In the genomic region with DNA sequence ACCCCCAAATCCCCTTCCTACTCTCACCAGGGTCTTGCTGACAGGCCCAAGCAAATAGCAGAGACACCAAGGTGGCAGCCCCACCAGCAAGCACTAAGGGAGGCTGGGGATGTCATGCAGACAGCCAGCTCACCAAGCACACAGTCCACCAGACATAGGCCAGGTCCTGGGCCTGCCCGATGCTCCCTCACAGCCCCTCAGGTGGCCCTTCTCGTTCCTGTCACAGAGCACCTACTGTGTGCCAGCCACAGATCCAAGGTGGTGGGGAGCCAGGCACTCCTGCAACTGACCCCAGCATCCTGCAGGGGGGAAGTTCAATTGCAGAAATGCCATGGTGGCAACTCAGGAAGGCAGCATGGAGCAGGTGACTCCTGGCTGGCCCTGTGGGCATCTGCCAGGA, we compare ENCODE assay signal across 11 cellular contexts.
DNase-seq lines count a peak whose midpoint lies in the region; ATAC-seq, FAIRE-seq and TF ChIP-seq lines count a peak whose summit lies in the region.
"Had no signal": no experiment of that assay in that cellular context is flagged by ENCODE, and none has a peak within 500 bp of the region (broad histone marks: within the 10 kb centered on the region; RNA-seq: fewer than 3 reads in every experiment).

No MANE protein-coding gene starts in this region.

- H2AFZ ChIP-seq in OCI-LY1 (ENCODE audit: low read length) = no peak overlapping the region
- H2AFZ ChIP-seq in H1 (ENCODE audit: low read length) = no peak overlapping the region

- H3F3A ChIP-seq in DOHH2 (ENCODE audit: control insufficient read depth, insufficient read depth) (peaks cover 43% of the 10 kb centered on the region), OCI-LY1 (ENCODE audit: insufficient read depth, low read length) (peaks cover 22% of the 10 kb centered on the region)

- no peak for FAIRE-seq in H1 (lab: Jason Lieb, UNC)

- H4K91ac ChIP-seq in H1 (replicated peaks; ENCODE audit: insufficient read length, low read length) = no peak overlapping the region

- TF ChIP-seq CTCF in DOHH2 (IDR thresholded peaks at IDR 0.05; ENCODE audit: low read depth, low read length, poor library complexity, severe bottlenecking) (no peak), OCI-LY1 (IDR thresholded peaks at IDR 0.05; ENCODE audit: low read length) (no peak), H1 (IDR thresholded peaks at IDR 0.05; ENCODE audit: control extremely low read depth in 1 of 3, insufficient read depth in 1 of 3, low read depth in 1 of 3, low read length in 3 of 3) (no peak), gastrocnemius medialis (IDR thresholded peaks at IDR 0.05 in 4 of 5, conservative IDR thresholded peaks at IDR 0.05 in 1 of 5) (no peak)

- H3K4me2 ChIP-seq in DOHH2 (ENCODE audit: low read length) = peak overlapping the region; percentile 89
- peak overlapping the region; percentile 35; the same call in 1 of the 2 replicates for H3K4me2 ChIP-seq in OCI-LY1 (ENCODE audit: low read length)
- no peak overlapping the region for H3K4me2 ChIP-seq in H1 (ENCODE audit: insufficient read depth in 1 of 2, low read depth in 2 of 2, low read length in 2 of 2)

- no peak overlapping the region for H3K4ac ChIP-seq in H1 (replicated peaks; ENCODE audit: insufficient read length, low read depth, low read length)

- H2BK120ac ChIP-seq in H1 (replicated peaks; ENCODE audit: low read depth, low read length) = no peak overlapping the region

- in situ Hi-C loops in gastrocnemius medialis (cut with MboI; ENCODE audit: low sequenced_read_pairs in 4 of 4) = no loop called here

- no peak overlapping the region for H3K23ac ChIP-seq in H1 (ENCODE audit: insufficient read length)

- no peak overlapping the region for H3K14ac ChIP-seq in H1 (ENCODE audit: insufficient read length)

- no peaks in the 10 kb centered on the region for H3K9me3 ChIP-seq in DOHH2 (ENCODE audit: control insufficient read depth, insufficient read depth, low read length)
- no peaks in the 10 kb centered on the region for H3K9me3 ChIP-seq in OCI-LY1 (ENCODE audit: low read length)
- H3K9me3 ChIP-seq in H1 (ENCODE audit: insufficient read depth in 2 of 2, low read depth in 1 of 2, low read length in 1 of 2) = no peaks in the 10 kb centered on the region
- H3K9me3 ChIP-seq in gastrocnemius medialis = no peaks in the 10 kb centered on the region

- H2BK15ac ChIP-seq in H1 (ENCODE audit: low read length) = no peak overlapping the region

- POLR2A ChIA-PET in H1 (lab: Charles Lee; ENCODE audit: partially characterized antibody) = interaction anchor here (1.5 to 8.5 kb wide), 2 partner anchors 11 to 16 kb away, joined by 3 to 42 read pairs; no protein-coding TSS in a partner anchor

- 81% methylated on average over 2 of the region's 2 CpGs; no CpG with 5 or more reads in 1 of the 2 experiments for WGBS in H1 (ENCODE audit: extremely low coverage in 1 of 2, insufficient coverage in 1 of 2, insufficient read length in 1 of 2, insufficient replicate concordance in 2 of 2, low coverage in 1 of 2, low lambda C conversion rate in 2 of 2, missing lambda C conversion rate in 1 of 2), 2 experiments

- H2BK12ac ChIP-seq in H1 (ENCODE audit: low read depth, low read length) = 0 out of 2 replicates have a peak overlapping the region, but pooled peaks have one; percentile 27

- H3K27me3 ChIP-seq in DOHH2 (ENCODE audit: control insufficient read depth, low read length) (no peaks in the 10 kb centered on the region), OCI-LY1 (ENCODE audit: insufficient read depth, low read length) (no peaks in the 10 kb centered on the region), H1 (replicated peaks in 1 of 4; ENCODE audit: control insufficient read depth in 3 of 4, extremely low read depth in 1 of 4, insufficient read depth in 3 of 4, low read length in 3 of 4) (peaks cover 0 to 28% (median 12%) of the 10 kb centered on the region in 4 experiments; a peak in 4 of 7 replicates), gastrocnemius medialis (no peaks in the 10 kb centered on the region)

- CTCF ChIA-PET in H1 (lab: Charles Lee; ENCODE audit: partially characterized antibody) = interaction anchor here (0.7 to 4.7 kb wide), 12 partner anchors 10 to 77 kb away, joined by 3 to 37 read pairs (median 4); partner anchors contain the start of gene PTGR2

- H3K56ac ChIP-seq in H1 (replicated peaks; ENCODE audit: insufficient read length, low read depth, low read length) = no peak overlapping the region

- no peak overlapping the region for H4K5ac ChIP-seq in H1 (ENCODE audit: insufficient read length, low read depth, low read length)

- no peaks in the 10 kb centered on the region; the same call in 1 of the 2 replicates for H3K23me2 ChIP-seq in H1 (ENCODE audit: low read depth, low read length)

- peaks cover 23% of the 10 kb centered on the region for H3K36me3 ChIP-seq in DOHH2 (ENCODE audit: control insufficient read depth, low read length)
- no peaks in the 10 kb centered on the region for H3K36me3 ChIP-seq in OCI-LY1 (ENCODE audit: insufficient read depth, low read length)
- H3K36me3 ChIP-seq in H1 (ENCODE audit: control insufficient read depth in 2 of 4, insufficient read depth in 4 of 4, low read length in 3 of 4) = no peaks in the 10 kb centered on the region
- H3K36me3 ChIP-seq in gastrocnemius medialis = no peaks in the 10 kb centered on the region

- H3K9me2 ChIP-seq in DOHH2 (replicated peaks; ENCODE audit: control insufficient read depth, low read length) (no peaks in the 10 kb centered on the region), OCI-LY1 (ENCODE audit: low read depth, low read length) (no peaks in the 10 kb centered on the region)

- intact Hi-C loops in gastrocnemius medialis (cut with DNase I; ENCODE audit: low total_unique reads) = no loop called here

- peak overlapping the region; percentile 51 for H3K4me3 ChIP-seq in DOHH2 (ENCODE audit: low read length)
- H3K4me3 ChIP-seq in OCI-LY1 (ENCODE audit: low read depth, low read length, poor library complexity, severe bottlenecking) = no peak overlapping the region
- H3K4me3 ChIP-seq in H1 (ENCODE audit: extremely low read depth in 1 of 4, insufficient read depth in 2 of 4, low read depth in 3 of 4, low read length in 4 of 4) = no peak overlapping the region
- H3K4me3 ChIP-seq in gastrocnemius medialis = no peak overlapping the region

- H3K9ac ChIP-seq in OCI-LY1 (ENCODE audit: low read length) (peak overlapping the region; percentile 32; the same call in 1 of the 2 replicates), H1 (replicated peaks in 1 of 4; ENCODE audit: extremely low read depth in 1 of 4, low read depth in 3 of 4, low read length in 3 of 4) (no peak overlapping the region)

- no peak for TF ChIP-seq RAD21 in H1 (IDR thresholded peaks at IDR 0.05 in 1 of 2, conservative IDR thresholded peaks at IDR 0.05 in 1 of 2; ENCODE audit: low read depth in 2 of 2, low read length in 2 of 2)

- H3K27ac ChIP-seq in DOHH2 (ENCODE audit: low read depth, low read length) (peak overlapping the region; percentile 97), OCI-LY1 (ENCODE audit: low read depth, low read length, poor library complexity, severe bottlenecking) (peak overlapping the region; percentile 96), H1 (ENCODE audit: low read depth, low read length) (no peak overlapping the region), gastrocnemius medialis (peak overlapping the region; percentile 79 to 96 (median 80))

- no peak for TF ChIP-seq EP300 in H1 (IDR thresholded peaks at IDR 0.05; ENCODE audit: borderline replicate concordance in 1 of 2, low read depth in 2 of 2, low read length in 2 of 2)

- ATAC-seq in gastrocnemius medialis = peak in 1 of 2 donors; percentile 12

- H2AK5ac ChIP-seq in H1 (ENCODE audit: low read depth, low read length) = 0 out of 2 replicates have a peak overlapping the region, but pooled peaks have one; percentile 8

- no peak overlapping the region for H2BK20ac ChIP-seq in H1 (ENCODE audit: low read length)

- H3K4me1 ChIP-seq in DOHH2 (ENCODE audit: control insufficient read depth, low read length) = peaks cover 95% of the 10 kb centered on the region
- H3K4me1 ChIP-seq in OCI-LY1 (ENCODE audit: insufficient read depth, low read length, severe bottlenecking) = peaks cover 89% of the 10 kb centered on the region
- H3K4me1 ChIP-seq in H1 (replicated peaks in 1 of 4; ENCODE audit: control insufficient read depth in 3 of 4, insufficient read depth in 4 of 4, low read length in 3 of 4) = peaks cover 4 to 16% (median 7%) of the 10 kb centered on the region in 4 experiments; a peak in 5 of 7 replicates
- H3K4me1 ChIP-seq in gastrocnemius medialis = peaks cover 65 to 83% of the 10 kb centered on the region in 2 donors

- no peaks in the 10 kb centered on the region for H3K79me1 ChIP-seq in H1 (ENCODE audit: low read depth, low read length)

- no peak overlapping the region for H2BK5ac ChIP-seq in H1 (ENCODE audit: low read depth, low read length)

- DNase-seq in H1 (ENCODE audit: low read depth in 1 of 2, low spot score in 2 of 2) (no peak), gastrocnemius medialis (no peak), NCI-H1092 (lab: John Stamatoyannopoulos, UW) (no peak), hypothalamus (lab: John Stamatoyannopoulos, UW) (no peak), RPMI8226 (no peak)
- DNase-seq in stimulated activated CD4-positive, alpha-beta T cell treated with anti-CD3 and anti-CD28 coated beads, Interleukin-2, amount 100 ng/mL, for 24 hours = no peak
- DNase-seq: activated T-cell treated with anti-CD3 and anti-CD28 coated beads, Interleukin-2, amount 50 U/mL, for 1 hour; DMS53; NCI-H146 had no signal

- no peak for TF ChIP-seq POLR2A in H1 (IDR thresholded peaks at IDR 0.05; ENCODE audit: control extremely low read depth in 1 of 2, low read depth in 2 of 2, low read length in 2 of 2)
- TF ChIP-seq POLR2A in gastrocnemius medialis (IDR thresholded peaks at IDR 0.05) = no peak

- H4K20me1 ChIP-seq in DOHH2 (ENCODE audit: control insufficient read depth, insufficient read depth, low read depth, low read length) = no peaks in the 10 kb centered on the region
- no peaks in the 10 kb centered on the region for H4K20me1 ChIP-seq in OCI-LY1 (ENCODE audit: insufficient read depth, low read length)
- peaks cover 3 to 7% of the 10 kb centered on the region in 2 experiments for H4K20me1 ChIP-seq in H1 (replicated peaks in 1 of 2; ENCODE audit: control insufficient read depth in 1 of 2, insufficient read depth in 2 of 2, low read length in 2 of 2)

- H3K79me2 ChIP-seq in DOHH2 (ENCODE audit: control insufficient read depth, low read length) (peaks cover 84% of the 10 kb centered on the region), OCI-LY1 (ENCODE audit: insufficient read depth, low read length) (peaks cover 43% of the 10 kb centered on the region), H1 (ENCODE audit: control insufficient read depth in 1 of 2, insufficient read depth in 2 of 2, low read length in 2 of 2) (no peaks in the 10 kb centered on the region)

- no peak overlapping the region for H3K18ac ChIP-seq in H1 (ENCODE audit: extremely low read depth, low read length)

- H4K8ac ChIP-seq in H1 (ENCODE audit: extremely low read depth, insufficient read depth, low read length) = no peak overlapping the region; the same call in 1 of the 2 replicates

TF ChIP-seq in H1, 55 proteins besides CTCF, POLR2A, EP300 and RAD21 (continues in another document):
- TF ChIP-seq JUND (IDR thresholded peaks at IDR 0.05; ENCODE audit: low read length) = no peak
- TF ChIP-seq CREB1 (IDR thresholded peaks at IDR 0.05) = no peak

Comparison
In these comparisons a context has a peak if more than half of its experiments do, and no peak if none do; other contexts are left out.
1. H3K4me2 ChIP-seq: peak in DOHH2 (single experiment) and OCI-LY1 (single experiment); none in H1 (0 of 2).